In genomic region chr17:42221886-42222745, GRCh38 we compare ENCODE assay signal across 8 cellular contexts. TPM values are rescaled to one million over a fixed set of nuclear protein-coding genes. Genes with fewer than 3 reads are reported as not detected.
DNase-seq lines count a peak whose midpoint lies in the region; ATAC-seq and TF ChIP-seq lines count a peak whose summit lies in the region.

No MANE protein-coding gene starts in this region.

- peaks cover 5% of the 10 kb centered on the region for H3K36me3 Mint-ChIP-seq in Caco-2 (ENCODE audit: insufficient read depth, unreplicated experiment)
- H3K36me3 Mint-ChIP-seq in activated naive CD4-positive, alpha-beta T cell treated with anti-CD3 and anti-CD28 coated beads, Interleukin-2, amount 10 ng/mL, durations not matched to agents 7 days and 5 days = peaks cover 48% of the 10 kb centered on the region

- H3K4me3 ChIP-seq in Caco-2 (ENCODE audit: low read depth, low read length) = no peak overlapping the region
- no peak overlapping the region for H3K4me3 ChIP-seq in vagina

- peak in 1 of 2 experiments; percentile 44 for DNase-seq in Caco-2
- DNase-seq in HuH-7.5 (ENCODE audit: low spot score) = peak; percentile 58
- DNase-seq in SKM-1 (lab: John Stamatoyannopoulos, UW; ENCODE audit: unreplicated experiment) = peak; percentile 21
- peak; percentile 69 for DNase-seq in activated naive CD4-positive, alpha-beta T cell treated with anti-CD3 and anti-CD28 coated beads, Interleukin-2, amount 10 ng/mL, durations not matched to agents 7 days and 5 days
- DNase-seq in left cardiac atrium = no peak
- peak; percentile 12 to 24 for DNase-seq in stimulated activated CD4-positive, alpha-beta T cell treated with anti-CD3 and anti-CD28 coated beads, Interleukin-12 subunit alpha, Interleukin-12 subunit beta, amount 100 ng/mL, for 24 hours (ENCODE audit: low read depth in 2 of 2)
- DNase-seq in vagina (ENCODE audit: extremely low spot score in 2 of 2) = no peak

- no peak overlapping the region for H3K27ac Mint-ChIP-seq in Caco-2 (ENCODE audit: unreplicated experiment)
- H3K27ac Mint-ChIP-seq in activated naive CD4-positive, alpha-beta T cell treated with anti-CD3 and anti-CD28 coated beads, Interleukin-2, amount 10 ng/mL, durations not matched to agents 7 days and 5 days = no peak overlapping the region

- intact Hi-C loops in Caco-2 (cut with micrococcal nuclease; ENCODE audit: unreplicated experiment) = no loop called here
- intact Hi-C loops in left cardiac atrium (cut with DNase I) = no loop called here
- intact Hi-C loops in vagina (cut with DNase I) = no loop called here

- no peak for TF ChIP-seq POLR2A in vagina (IDR thresholded peaks at IDR 0.05)

- TF ChIP-seq CTCF in Caco-2 (IDR thresholded peaks at IDR 0.05; ENCODE audit: insufficient read depth in 1 of 2, low read depth in 1 of 2, low read length in 1 of 2, severe bottlenecking in 1 of 2, unreplicated experiment in 1 of 2) (peak; percentile 59 to 72), vagina (IDR thresholded peaks at IDR 0.05) (peak in 1 of 3 experiments; percentile 34)

- BruUV-seq in Caco-2 (replicated peaks; lab: Mats Ljungman, UMichigan) = no TSS peak

- H3K27ac ChIP-seq in vagina = no peak overlapping the region

- H3K9me3 Mint-ChIP-seq in Caco-2 (ENCODE audit: unreplicated experiment) = no peaks in the 10 kb centered on the region
- no peaks in the 10 kb centered on the region for H3K9me3 Mint-ChIP-seq in activated naive CD4-positive, alpha-beta T cell treated with anti-CD3 and anti-CD28 coated beads, Interleukin-2, amount 10 ng/mL, durations not matched to agents 7 days and 5 days

- H3K9me3 ChIP-seq in Caco-2 (no peaks in the 10 kb centered on the region), vagina (no peaks in the 10 kb centered on the region)

- H3K27me3 ChIP-seq in Caco-2 (replicated peaks; ENCODE audit: control insufficient read depth, insufficient read depth, low read length) (no peaks in the 10 kb centered on the region), vagina (no peaks in the 10 kb centered on the region)

- CTCF ChIA-PET in Caco-2 (lab: Charles Lee) = interaction anchor here (0.6 to 2.1 kb wide), 26 partner anchors 9 to 1662 kb away, joined by 3 to 19 read pairs (median 4); partner anchors contain the start of genes GHDC, STAT3 and ZNF385C
- CTCF ChIA-PET in activated naive CD4-positive, alpha-beta T cell treated with anti-CD3 and anti-CD28 coated beads, Interleukin-2, amount 10 ng/mL, durations not matched to agents 7 days and 5 days (lab: Charles Lee) = interaction anchor here (0.6 to 3.5 kb wide), 44 partner anchors 8 to 996 kb away, joined by 3 to 61 read pairs (median 5); partner anchors contain the start of genes GHDC, STAT5A and STAT5B

- POLR2A ChIA-PET in Caco-2 (lab: Charles Lee) = interaction anchor here (0.7 kb wide), 1 partner anchor 33 kb away, joined by 3 read pairs; no protein-coding TSS in a partner anchor

- no peaks in the 10 kb centered on the region for H3K27me3 Mint-ChIP-seq in Caco-2 (ENCODE audit: insufficient read depth, unreplicated experiment)
- no peaks in the 10 kb centered on the region for H3K27me3 Mint-ChIP-seq in activated naive CD4-positive, alpha-beta T cell treated with anti-CD3 and anti-CD28 coated beads, Interleukin-2, amount 10 ng/mL, durations not matched to agents 7 days and 5 days

- no peaks in the 10 kb centered on the region for H3K4me1 ChIP-seq in Caco-2
- H3K4me1 ChIP-seq in vagina = no peaks in the 10 kb centered on the region

- no peaks in the 10 kb centered on the region for H3K4me1 Mint-ChIP-seq in Caco-2 (ENCODE audit: low read depth, unreplicated experiment)
- no peaks in the 10 kb centered on the region for H3K4me1 Mint-ChIP-seq in activated naive CD4-positive, alpha-beta T cell treated with anti-CD3 and anti-CD28 coated beads, Interleukin-2, amount 10 ng/mL, durations not matched to agents 7 days and 5 days

- ATAC-seq in left cardiac atrium = peak; percentile 45 to 59
- ATAC-seq in GM19324 (IDR thresholded peaks at IDR 0.05; ENCODE audit: low FRiP score, unreplicated experiment) = no peak

- no peak overlapping the region for H3K4me3 Mint-ChIP-seq in Caco-2 (ENCODE audit: unreplicated experiment)
- no peak overlapping the region for H3K4me3 Mint-ChIP-seq in activated naive CD4-positive, alpha-beta T cell treated with anti-CD3 and anti-CD28 coated beads, Interleukin-2, amount 10 ng/mL, durations not matched to agents 7 days and 5 days

- H3K36me3 ChIP-seq in Caco-2 (ENCODE audit: control insufficient read depth, insufficient read depth, low read length) = no peaks in the 10 kb centered on the region; the same call in 1 of the 2 replicates
- peaks cover 0 to 58% of the 10 kb centered on the region in 2 donors for H3K36me3 ChIP-seq in vagina

RNA-seq across cellular contexts. Expression of gene GHDC, which starts 27.8 kb away (rescaled TPM):
- total RNA-seq in Caco-2 (2022) = 17.7 and 21.4 TPM in 2 replicates
- total RNA-seq in left cardiac atrium = 10 to 100 TPM; 10.4 to 11.7 TPM
- total RNA-seq in vagina = 35.1 TPM

RNA-seq across cellular contexts. Expression of gene HCRT, which starts 36.9 kb away (rescaled TPM):
- total RNA-seq in Caco-2 (2022) (not detected in 2 replicates), left cardiac atrium (not detected), vagina (not detected)

RNA-seq across cellular contexts. Expression of gene KCNH4, which starts 41.2 kb away (rescaled TPM):
- 0.07 and 0.37 TPM in 2 replicates for total RNA-seq in Caco-2 (2022)
- under 1 TPM; 0.18 to 0.21 TPM for total RNA-seq in left cardiac atrium
- not detected for total RNA-seq in vagina

RNA-seq across cellular contexts. Expression of gene STAT5B, which starts 54.1 kb away (rescaled TPM):
- 41.4 and 46.9 TPM in 2 replicates for total RNA-seq in Caco-2 (2022)
- total RNA-seq in left cardiac atrium = 10 to 100 TPM; 42.4 to 46.2 TPM
- total RNA-seq in vagina = 74.6 TPM

Comparison
In these comparisons a context has a peak if more than half of its experiments do, and no peak if none do; other contexts are left out.
1. DNase-seq: peak in HuH-7.5 (single experiment), SKM-1 (single experiment), activated naive CD4-positive, alpha-beta T cell treated with anti-CD3 and anti-CD28 coated beads, Interleukin-2, amount 10 ng/mL, durations not matched to agents 7 days and 5 days (single experiment) and stimulated activated CD4-positive, alpha-beta T cell treated with anti-CD3 and anti-CD28 coated beads, Interleukin-12 subunit alpha, Interleukin-12 subunit beta, amount 100 ng/mL, for 24 hours (2 of 2); none in left cardiac atrium (single experiment) and vagina (0 of 2).